ENCODE assay signal across 10 cellular contexts in the genomic region with DNA sequence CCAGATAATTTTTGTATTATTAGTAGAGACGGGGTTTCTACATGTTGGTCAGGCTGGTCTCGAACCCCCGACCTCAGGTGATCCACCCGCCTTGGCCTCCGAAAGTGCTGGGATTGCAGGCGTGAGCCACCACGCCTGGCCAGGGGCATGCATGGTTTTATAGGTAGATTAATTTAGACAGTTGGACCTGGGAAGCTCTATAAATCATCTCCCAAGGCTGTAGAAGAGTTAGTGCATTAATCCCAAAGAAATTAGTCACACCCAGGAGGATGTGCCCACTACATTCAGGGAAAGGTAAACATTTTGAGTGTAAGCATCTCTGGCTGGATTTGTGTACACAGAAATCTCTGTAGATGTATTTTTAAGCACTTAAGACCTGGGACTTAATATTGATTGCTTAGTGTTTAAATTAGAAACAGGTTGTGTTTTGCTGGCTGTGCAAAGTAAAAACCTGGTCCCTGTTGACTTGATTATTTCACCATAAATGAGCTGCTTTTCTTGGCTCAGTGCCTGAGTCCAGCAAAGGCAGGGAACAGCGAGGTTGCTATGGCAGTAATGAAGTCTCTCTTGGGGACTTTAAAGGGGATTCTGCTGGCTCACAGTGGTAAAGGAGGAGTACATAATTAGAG. TPM values are rescaled to one million over a fixed set of nuclear protein-coding genes. Genes with fewer than 3 reads are reported as not detected.
A peak's percentile ranks its signal among the peaks of the same experiment; 100 is the strongest.
DNase-seq lines count a peak whose midpoint lies in the region; FAIRE-seq and TF ChIP-seq lines count a peak whose summit lies in the region.
"Had no signal": no experiment of that assay in that cellular context is flagged by ENCODE, and none has a peak within 500 bp of the region (broad histone marks: within the 10 kb centered on the region; RNA-seq: fewer than 3 reads in every experiment).

No MANE protein-coding gene starts in this region.

- 72 to 86% methylated on average over 8 of the region's 8 CpGs for WGBS in testis, 2 donors

- H3K27me3 ChIP-seq in testis: no peaks in the 10 kb centered on the region
- H3K27me3 ChIP-seq: cardiac muscle cell had no signal

- H3K9me3 ChIP-seq in SK-N-MC (ENCODE audit: low read depth, low read length) (no peaks in the 10 kb centered on the region), testis (no peaks in the 10 kb centered on the region)
- H3K9me3 ChIP-seq: A549 had no signal

- H3K9ac ChIP-seq in SK-N-MC (ENCODE audit: insufficient read length): no peak overlapping the region

- TF ChIP-seq CTCF in foreskin fibroblast (IDR thresholded peaks at IDR 0.05; ENCODE audit: low read depth, low read length) (no peak), testis (IDR thresholded peaks at IDR 0.05) (no peak)

- peaks cover 21% of the 10 kb centered on the region for H3K4me1 ChIP-seq in testis

- no peak overlapping the region for H3K4me3 ChIP-seq in SK-N-MC
- no peak overlapping the region for H3K4me3 ChIP-seq in foreskin fibroblast (ENCODE audit: low read depth in 1 of 2, low read length in 2 of 2)
- H3K4me3 ChIP-seq in testis: no peak overlapping the region
- H3K4me3 ChIP-seq: A549, cardiac muscle cell had no signal

- FAIRE-seq in RCC 7860 (lab: Jason Lieb, UNC): no peak
- FAIRE-seq: A549 had no signal

- H3K36me3 ChIP-seq in SK-N-MC (ENCODE audit: insufficient read depth, low read length) (peaks cover 45% of the 10 kb centered on the region), testis (ENCODE audit: low read depth, missing control alignments) (no peaks in the 10 kb centered on the region)

- H3K27ac ChIP-seq in SK-N-MC (peak overlapping the region; percentile 25; the same call in 1 of the 2 replicates), testis (no peak overlapping the region)
- H3K27ac ChIP-seq: A549, cardiac muscle cell had no signal

- TF ChIP-seq POLR2A in testis (IDR thresholded peaks at IDR 0.05): no peak

- intact Hi-C loops in testis (cut with DNase I; ENCODE audit: low total_unique reads): no loop called here

- DNase-seq in NCI-H2081 (lab: John Stamatoyannopoulos, UW) (peak; percentile 31 to 64), NCI-H2081 treated with DMSO at 0.1 percent for 48 hours (lab: John Stamatoyannopoulos, UW) (no peak), SK-N-MC (ENCODE audit: low read depth, low spot score) (peak; percentile 26), foreskin fibroblast (peak; percentile 74 to 90), testis (peak; percentile 73), NCI-H82 treated with DMSO at 0.1 percent for 48 hours (lab: John Stamatoyannopoulos, UW; ENCODE audit: unreplicated experiment) (no peak), OCI-M1 (lab: John Stamatoyannopoulos, UW) (no peak), RCC 7860 (ENCODE audit: low spot score) (no peak)

RNA-seq across cellular contexts. Expression of gene EXOSC7, which starts 19.2 kb away (rescaled TPM):
- 10 to 100 TPM; 66.3 to 71.5 TPM for total RNA-seq in testis
- polyA plus RNA-seq in testis (ENCODE audit: insufficient read depth, low read depth, low replicate concordance): 63.3 TPM

RNA-seq across cellular contexts. Expression of gene ZDHHC3, which starts 19.3 kb away (rescaled TPM):
- 100 to 1,000 TPM; 122 to 164 TPM for total RNA-seq in testis
- 248 TPM for polyA plus RNA-seq in testis (ENCODE audit: insufficient read depth, low read depth, low replicate concordance)

RNA-seq across cellular contexts. Expression of gene CLEC3B, which starts 30.8 kb away (rescaled TPM):
- total RNA-seq in testis: 10 to 100 TPM; 86.6 to 88.8 TPM
- 198 TPM for polyA plus RNA-seq in testis (ENCODE audit: insufficient read depth, low read depth, low replicate concordance)
- polyA plus RNA-seq: A549 had no signal

Comparison
In these comparisons a context has a peak if more than half of its experiments do, and no peak if none do; other contexts are left out.
1. DNase-seq: peak in NCI-H2081 (2 of 2), SK-N-MC (single experiment), foreskin fibroblast (2 of 2) and testis (single experiment); none in NCI-H2081 treated with DMSO at 0.1 percent for 48 hours (single experiment), NCI-H82 treated with DMSO at 0.1 percent for 48 hours (single experiment), OCI-M1 (single experiment) and RCC 7860 (single experiment).